26 cellular contexts compared by ENCODE assay signal in the genomic region with DNA sequence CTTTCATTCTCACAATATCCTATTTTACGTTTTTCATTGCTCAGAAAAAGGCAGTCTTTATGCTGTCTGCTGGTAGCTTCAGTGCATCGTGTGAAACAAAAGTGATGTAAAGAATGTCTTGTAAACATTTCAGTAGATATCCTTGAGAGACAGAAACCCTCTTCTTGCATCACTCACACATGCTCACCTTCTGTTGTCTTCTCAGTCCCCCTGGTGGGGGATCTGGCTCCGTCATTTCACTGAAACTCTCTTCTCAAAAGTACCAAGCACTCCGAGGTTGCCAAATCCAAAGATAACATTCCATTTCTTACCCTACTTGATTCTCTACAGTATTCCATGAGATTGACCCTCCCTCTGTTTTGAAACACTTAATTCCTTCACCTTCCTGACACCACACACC. TPM values are rescaled to one million over a fixed set of nuclear protein-coding genes. Genes with fewer than 3 reads are reported as not detected.
A peak's percentile ranks its signal among the peaks of the same experiment; 100 is the strongest.
DNase-seq lines count a peak whose midpoint lies in the region; ATAC-seq and TF ChIP-seq lines count a peak whose summit lies in the region.
"Had no signal": no experiment of that assay in that cellular context is flagged by ENCODE, and none has a peak within 500 bp of the region (broad histone marks: within the 10 kb centered on the region; RNA-seq: fewer than 3 reads in every experiment).

No MANE protein-coding gene starts in this region.

- H3K36me3 ChIP-seq in ascending aorta: peaks cover 3 to 6% of the 10 kb centered on the region in 2 donors
- H3K36me3 ChIP-seq in tibial artery: peaks cover 1 to 5% (median 4%) of the 10 kb centered on the region in 3 donors
- H3K36me3 ChIP-seq: adrenal gland; BLaER1 treated with 17β-estradiol and CSF1 and Interleukin-3, amounts not matched to agents 10 nM and 100 nM; ovary; SJCRH30 had no signal

- ATAC-seq in HG03457 (IDR thresholded peaks at IDR 0.05; ENCODE audit: unreplicated experiment): no peak

- no peak overlapping the region for H3K27ac Mint-ChIP-seq in HFFc6
- H3K27ac Mint-ChIP-seq: T-helper 2 cell treated with Interferon-gamma antibody and Interleukin-4, amounts not matched to agents 5 μg/mL and 100 μg/mL, for 36 hours had no signal

- H3K27ac ChIP-seq in ascending aorta: peak overlapping the region; percentile 49 to 50
- peak overlapping the region; percentile 44 to 46 for H3K27ac ChIP-seq in tibial artery
- H3K27ac ChIP-seq: BLaER1 treated with 17β-estradiol and CSF1 and Interleukin-3, amounts not matched to agents 10 nM and 100 nM; ovary; SJCRH30; skin epidermis had no signal

- H3K4me1 ChIP-seq in ascending aorta (peaks cover 0 to 10% of the 10 kb centered on the region in 2 donors), tibial artery (peaks cover 0 to 34% (median 18%) of the 10 kb centered on the region in 4 donors)
- H3K4me1 ChIP-seq: SJCRH30 had no signal

- DNase-seq in HFFc6 (no peak), ascending aorta (ENCODE audit: low spot score in 2 of 2) (no peak), iPS-NIHi7 (ENCODE audit: extremely low spot score) (peak; percentile 28), tibial artery (no peak), kidney tubule cell (ENCODE audit: low spot score) (no peak)
- no peak for DNase-seq in activated CD4-positive, alpha-beta T cell treated with anti-CD3 and anti-CD28 coated beads for 48 hours
- DNase-seq: activated CD4-positive, CD25-positive, alpha-beta regulatory T cell treated with anti-CD3 and anti-CD28 coated beads, Interleukin-2, amount 50 U/mL, for 72 hours; activated effector memory CD4-positive, alpha-beta T cell treated with Interleukin-2 at 50 U/mL for 16 hours; central memory CD4-positive, alpha-beta T cell; effector CD8-positive, alpha-beta T cell; hippocampal formation; left colon; NCI-H1694 treated with DMSO at 0.1 percent for 48 hours; NCI-H446; ovary; SJCRH30; stimulated activated CD4-positive, alpha-beta T cell treated with anti-CD3 and anti-CD28 coated beads, Interleukin-4, amount 100 ng/mL, for 4 hours; stimulated activated CD8-positive, alpha-beta memory T cell treated with anti-CD3 and anti-CD28 coated beads, Interleukin-4, amount 100 ng/mL, for 48 hours had no signal

- H3K9me3 ChIP-seq in ascending aorta: no peaks in the 10 kb centered on the region
- H3K9me3 ChIP-seq in tibial artery: no peaks in the 10 kb centered on the region
- H3K9me3 ChIP-seq: adrenal gland; BLaER1 treated with 17β-estradiol and CSF1 and Interleukin-3, amounts not matched to agents 10 nM and 100 nM; ovary had no signal

- H3K4me3 ChIP-seq in ascending aorta: no peak overlapping the region
- no peak overlapping the region for H3K4me3 ChIP-seq in tibial artery
- H3K4me3 ChIP-seq: adrenal gland; BLaER1 treated with 17β-estradiol and CSF1 and Interleukin-3, amounts not matched to agents 10 nM and 100 nM; ovary; SJCRH30; skin epidermis had no signal

- H3K9me3 Mint-ChIP-seq in HFFc6: no peaks in the 10 kb centered on the region
- H3K9me3 Mint-ChIP-seq: T-helper 2 cell treated with Interferon-gamma antibody and Interleukin-4, amounts not matched to agents 5 μg/mL and 100 μg/mL, for 36 hours had no signal

- TF ChIP-seq CTCF in HFFc6 (IDR thresholded peaks at IDR 0.05) (peak; percentile 21; the same call in 1 of the 2 replicates), ascending aorta (IDR thresholded peaks at IDR 0.05) (no peak), tibial artery (IDR thresholded peaks at IDR 0.05) (no peak)

- H3K4me1 Mint-ChIP-seq in HFFc6 (ENCODE audit: low read depth): peaks cover 5% of the 10 kb centered on the region; the same call in 1 of the 2 replicates

- H3K4me3 Mint-ChIP-seq in HFFc6: no peak overlapping the region
- H3K4me3 Mint-ChIP-seq: T-helper 2 cell treated with Interferon-gamma antibody and Interleukin-4, amounts not matched to agents 5 μg/mL and 100 μg/mL, for 36 hours had no signal

- H3K36me3 Mint-ChIP-seq in HFFc6 (ENCODE audit: low read depth): no peaks in the 10 kb centered on the region

- intact Hi-C loops in ascending aorta (cut with DNase I): loop anchor here (5.0 to 10.0 kb wide), 3 partner anchors 183 to 209 kb away; a partner anchor contains a TSS
- intact Hi-C loops in tibial artery (cut with DNase I; ENCODE audit: low total_unique reads): no loop called here

- H3K27me3 ChIP-seq in ascending aorta (no peaks in the 10 kb centered on the region), tibial artery (no peaks in the 10 kb centered on the region)
- H3K27me3 ChIP-seq: adrenal gland; BLaER1 treated with 17β-estradiol and CSF1 and Interleukin-3, amounts not matched to agents 10 nM and 100 nM; ovary; SJCRH30 had no signal

- H3K27me3 Mint-ChIP-seq in HFFc6 (ENCODE audit: insufficient read depth): peaks cover 15% of the 10 kb centered on the region

RNA-seq across cellular contexts. Expression of a gene that starts 46.1 kb away (rescaled TPM):
- total RNA-seq in HFFc6 (2021; fragmentation: NEBNext Ultra II Directional; extraction: Animal tissue kit (Norgen Biotek cat#: 25700)): not detected
- not detected for total RNA-seq in ascending aorta
- total RNA-seq: fibroblast of lung, HT-29, left colon, mucosa of gallbladder, ovary had no signal
